ENCODE assay signal across 20 cellular contexts in genomic region chr6:35078226-35078850, GRCh38.
"Had no signal": no experiment of that assay in that cellular context is flagged by ENCODE, and none has a peak within 500 bp of the region (broad histone marks: within the 10 kb centered on the region; RNA-seq: fewer than 3 reads in every experiment).

No MANE protein-coding gene starts in this region.

- H3K4me3 Mint-ChIP-seq: activated CD4-positive, alpha-beta memory T cell treated with anti-CD3 and anti-CD28 coated beads, Interleukin-2, amount 10 ng/mL, durations not matched to agents 7 days and 5 days; activated CD4-positive, alpha-beta T cell treated with anti-CD3 and anti-CD28 coated beads for 36 hours; activated T-cell treated with anti-CD3 and anti-CD28 coated beads, Interleukin-2, amount 50 U/mL, for 24 hours; dendritic cell treated with granulocyte-macrophage colony-stimulating factor and Interleukin-4, amounts not matched to agents 40 ng/mL and 50 ng/mL, for 4 days; immature natural killer cell; naive B cell; stimulated activated naive CD8-positive, alpha-beta T cell treated with anti-CD3 and anti-CD28 coated beads, Interleukin-15, amount 100 ng/mL, for 72 hours; T-helper 17 cell had no signal

- H3K27me3 Mint-ChIP-seq: activated CD4-positive, alpha-beta memory T cell treated with anti-CD3 and anti-CD28 coated beads, Interleukin-2, amount 10 ng/mL, durations not matched to agents 7 days and 5 days; activated CD4-positive, alpha-beta T cell treated with anti-CD3 and anti-CD28 coated beads for 36 hours; activated T-cell treated with anti-CD3 and anti-CD28 coated beads, Interleukin-2, amount 50 U/mL, for 24 hours; dendritic cell treated with granulocyte-macrophage colony-stimulating factor and Interleukin-4, amounts not matched to agents 40 ng/mL and 50 ng/mL, for 4 days; naive B cell; stimulated activated naive CD8-positive, alpha-beta T cell treated with anti-CD3 and anti-CD28 coated beads, Interleukin-15, amount 100 ng/mL, for 72 hours; T-helper 17 cell had no signal

- H3K27ac Mint-ChIP-seq: activated CD4-positive, alpha-beta memory T cell treated with anti-CD3 and anti-CD28 coated beads, Interleukin-2, amount 10 ng/mL, durations not matched to agents 7 days and 5 days; activated CD4-positive, alpha-beta T cell treated with anti-CD3 and anti-CD28 coated beads for 36 hours; activated naive CD4-positive, alpha-beta T cell treated with anti-CD3 and anti-CD28 coated beads, Interleukin-2, amount 50 U/mL, for 72 hours; activated T-cell treated with anti-CD3 and anti-CD28 coated beads, Interleukin-2, amount 50 U/mL, for 24 hours; dendritic cell treated with granulocyte-macrophage colony-stimulating factor and Interleukin-4, amounts not matched to agents 40 ng/mL and 50 ng/mL, for 4 days; immature natural killer cell; naive B cell; stimulated activated naive CD8-positive, alpha-beta T cell treated with anti-CD3 and anti-CD28 coated beads, Interleukin-15, amount 100 ng/mL, for 72 hours; T-helper 17 cell had no signal

- H3K9me3 ChIP-seq: neutrophil, testis had no signal

- H3K9me3 Mint-ChIP-seq: activated CD4-positive, alpha-beta memory T cell treated with anti-CD3 and anti-CD28 coated beads, Interleukin-2, amount 10 ng/mL, durations not matched to agents 7 days and 5 days; activated naive CD4-positive, alpha-beta T cell treated with anti-CD3 and anti-CD28 coated beads, Interleukin-2, amount 50 U/mL, for 72 hours; activated T-cell treated with anti-CD3 and anti-CD28 coated beads, Interleukin-2, amount 50 U/mL, for 24 hours; dendritic cell treated with granulocyte-macrophage colony-stimulating factor and Interleukin-4, amounts not matched to agents 40 ng/mL and 50 ng/mL, for 4 days; immature natural killer cell; naive B cell; stimulated activated naive CD8-positive, alpha-beta T cell treated with anti-CD3 and anti-CD28 coated beads, Interleukin-15, amount 100 ng/mL, for 72 hours had no signal

- H3K4me1 Mint-ChIP-seq: activated CD4-positive, alpha-beta memory T cell treated with anti-CD3 and anti-CD28 coated beads, Interleukin-2, amount 10 ng/mL, durations not matched to agents 7 days and 5 days; activated CD4-positive, alpha-beta T cell treated with anti-CD3 and anti-CD28 coated beads for 36 hours; immature natural killer cell; stimulated activated naive CD8-positive, alpha-beta T cell treated with anti-CD3 and anti-CD28 coated beads, Interleukin-15, amount 100 ng/mL, for 72 hours had no signal

- H3K4me1 ChIP-seq: testis had no signal

- DNase-seq: activated CD4-positive, alpha-beta memory T cell treated with anti-CD3 and anti-CD28 coated beads, Interleukin-2, amount 10 ng/mL, durations not matched to agents 7 days and 5 days; activated CD4-positive, alpha-beta T cell treated with anti-CD3 and anti-CD28 coated beads for 36 hours; activated T-cell treated with anti-CD3 and anti-CD28 coated beads, Interleukin-2, amount 50 U/mL, for 24 hours; amygdala; brain microvascular endothelial cell; effector memory CD4-positive, alpha-beta T cell; immature natural killer cell; midbrain; naive B cell; retina; small intestine; stimulated activated naive CD8-positive, alpha-beta T cell treated with anti-CD3 and anti-CD28 coated beads, Interleukin-15, amount 100 ng/mL, for 72 hours; T-helper 17 cell; testis; WERI-Rb-1 had no signal

- H3K27me3 ChIP-seq: brain microvascular endothelial cell, neutrophil, testis had no signal

- FAIRE-seq: frontal cortex, small intestine had no signal

- H3K27ac ChIP-seq: brain microvascular endothelial cell, neutrophil, testis, WERI-Rb-1 had no signal

- H3K4me3 ChIP-seq: lung, testis had no signal
